ENCODE assay signal across 8 cellular contexts in the genomic region with DNA sequence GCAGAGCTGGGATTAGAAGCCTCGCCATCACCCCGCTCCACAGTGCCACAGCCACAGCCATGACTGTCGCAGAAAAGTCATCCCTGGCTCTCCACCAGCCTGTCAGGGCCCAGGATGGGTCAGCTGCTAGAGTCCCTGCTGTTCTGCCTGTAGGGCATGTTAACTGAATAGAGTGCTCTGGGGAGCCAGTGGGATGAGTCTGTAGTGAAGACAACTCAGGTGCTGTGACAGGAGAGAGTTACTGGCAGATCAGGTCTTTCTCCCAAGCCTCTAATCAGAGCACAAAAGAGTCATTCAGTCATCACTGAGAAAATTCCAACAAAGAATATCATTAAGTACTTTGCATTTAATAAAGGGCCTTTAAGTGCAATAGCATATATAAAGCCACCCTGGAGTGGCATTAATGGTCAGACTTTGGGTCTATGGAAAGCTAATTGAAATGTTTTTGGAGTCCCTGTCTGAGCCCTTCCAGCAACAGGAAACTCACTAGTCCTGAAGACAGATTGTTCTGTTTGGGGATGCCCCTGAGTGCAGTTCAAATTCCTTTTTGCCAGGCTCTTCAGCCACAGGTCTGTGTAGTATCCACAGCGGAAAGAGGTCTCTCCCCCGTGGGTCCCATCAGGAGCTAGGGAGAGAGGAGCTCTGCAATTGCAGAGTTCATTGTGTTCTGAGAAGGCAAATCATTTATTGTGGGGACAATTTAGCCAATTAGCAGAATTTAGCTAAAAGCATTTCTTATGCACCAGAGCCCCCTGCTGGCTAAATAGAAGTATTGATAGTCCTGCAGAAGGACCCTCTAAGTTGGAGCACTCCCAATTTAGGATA.
DNase-seq lines count a peak whose midpoint lies in the region; ATAC-seq and TF ChIP-seq lines count a peak whose summit lies in the region.

No MANE protein-coding gene starts in this region.

- peak overlapping the region; percentile 26 for H3K9ac ChIP-seq in iPS-15b (ENCODE audit: low read depth, low read length)

- H3K27me3 ChIP-seq in iPS-15b (ENCODE audit: control insufficient read depth, insufficient read depth, low read length) = no peaks in the 10 kb centered on the region

- TF ChIP-seq CTCF in astrocyte of the cerebellum (IDR thresholded peaks at IDR 0.05; ENCODE audit: low read depth, low read length, missing control alignments) = peak; percentile 75

- no peaks in the 10 kb centered on the region for H3K36me3 ChIP-seq in iPS-15b (ENCODE audit: control insufficient read depth, insufficient read depth, low read length)

- DNase-seq in DMS153 (lab: John Stamatoyannopoulos, UW) (peak; percentile 30), HK-2 (ENCODE audit: unreplicated experiment) (peak; percentile 4), NCI-H774 (lab: John Stamatoyannopoulos, UW) (peak; percentile 55), astrocyte of the cerebellum (ENCODE audit: low read depth) (peak; percentile 44)
- DNase-seq in stimulated activated CD4-positive, alpha-beta T cell treated with anti-CD3 and anti-CD28 coated beads, Interleukin-4, amount 100 ng/mL, for 24 hours = peak; percentile 28

- peaks cover 16% of the 10 kb centered on the region for H3K4me1 ChIP-seq in iPS-15b (ENCODE audit: control insufficient read depth, insufficient read depth, low read length)

- in situ Hi-C loops in astrocyte of the cerebellum (cut with HindIII; ENCODE audit: low sequenced_read_pairs) = loop anchor here (25.0 kb wide), 1 partner anchor 432 kb away; no protein-coding TSS in a partner anchor

- ATAC-seq in HG02678 (IDR thresholded peaks at IDR 0.05; ENCODE audit: unreplicated experiment) (no peak), GM18520 (IDR thresholded peaks at IDR 0.05; ENCODE audit: unreplicated experiment) (no peak)

- H3K4me3 ChIP-seq in astrocyte of the cerebellum (ENCODE audit: low read depth, low read length) = no peak overlapping the region
- H3K4me3 ChIP-seq in iPS-15b (ENCODE audit: low read depth, low read length) = no peak overlapping the region

- peaks cover 7% of the 10 kb centered on the region for H3K9me3 ChIP-seq in iPS-15b (ENCODE audit: control insufficient read depth, insufficient read depth, low read length)

Comparison
In these comparisons a context has a peak if more than half of its experiments do, and no peak if none do; other contexts are left out.
1. DNase-seq: peak in every context shown above with its lines; median percentile 55 in NCI-H774; 44 in astrocyte of the cerebellum; 30 in DMS153; 28 in stimulated activated CD4-positive, alpha-beta T cell treated with anti-CD3 and anti-CD28 coated beads, Interleukin-4, amount 100 ng/mL, for 24 hours; 4 in HK-2.